9 cellular contexts compared by ENCODE assay signal in the genomic region with DNA sequence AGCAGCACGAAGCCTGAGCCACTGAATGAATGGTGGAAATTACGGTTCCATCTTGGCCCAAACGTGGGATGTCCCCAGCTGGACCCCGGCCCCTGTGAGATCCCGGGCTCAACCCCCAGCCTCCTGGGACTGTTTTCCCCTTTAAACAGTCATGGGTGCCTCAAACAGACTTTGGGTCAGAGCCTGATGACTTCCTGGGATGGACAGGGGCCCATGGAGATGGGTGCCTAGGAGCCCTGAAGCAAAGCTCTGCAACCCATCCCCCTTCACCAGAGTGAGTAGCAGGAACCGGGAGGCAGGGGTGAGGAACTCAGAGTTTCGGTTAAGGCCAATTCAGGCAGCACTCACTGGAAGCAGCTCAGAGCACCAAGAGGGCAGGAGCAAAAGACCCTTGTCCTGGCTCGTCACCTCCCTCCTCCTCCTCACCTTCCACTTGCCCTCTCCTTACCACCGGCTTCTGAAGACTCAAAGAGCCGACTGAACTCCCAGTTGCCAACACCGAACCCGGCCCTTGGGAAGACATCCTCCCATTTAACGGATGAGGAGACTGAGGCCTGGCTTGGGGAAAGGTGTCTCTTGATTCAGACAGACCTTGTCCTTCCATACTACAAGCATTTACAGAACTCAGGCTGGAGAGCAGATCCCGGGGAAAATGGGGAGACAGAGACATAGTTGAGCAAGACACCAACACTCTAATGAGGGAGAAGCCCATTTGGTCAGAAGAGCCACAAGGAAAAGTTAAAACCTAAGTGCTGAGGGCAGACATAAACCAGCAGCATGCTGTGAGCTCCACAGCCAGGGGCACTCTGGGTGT. TPM values are rescaled to one million over a fixed set of nuclear protein-coding genes. Genes with fewer than 3 reads are reported as not detected.
DNase-seq lines count a peak whose midpoint lies in the region; ATAC-seq and TF ChIP-seq lines count a peak whose summit lies in the region.
"Had no signal": no experiment of that assay in that cellular context is flagged by ENCODE, and none has a peak within 500 bp of the region (broad histone marks: within the 10 kb centered on the region; RNA-seq: fewer than 3 reads in every experiment).

No MANE protein-coding gene starts in this region.

- H3K4me1 ChIP-seq in left ventricle myocardium inferior, result peaks cover 78% of the 10 kb centered on the region
- peaks cover 47% of the 10 kb centered on the region for H3K4me1 ChIP-seq in mesodermal cell (ENCODE audit: control insufficient read depth, insufficient read depth, low read length, poor library complexity, severe bottlenecking)
- H3K4me1 ChIP-seq in upper lobe of left lung, result peaks cover 55 to 71% (median 61%) of the 10 kb centered on the region in 4 donors

- peak overlapping the region; percentile 77 for H3K4me3 ChIP-seq in left ventricle myocardium inferior
- H3K4me3 ChIP-seq in mesodermal cell (ENCODE audit: extremely low read depth, insufficient read depth, low read length, poor library complexity, severe bottlenecking), result peak overlapping the region; percentile 69
- H3K4me3 ChIP-seq in upper lobe of left lung, result peak overlapping the region in 3 of 4 donors; percentile 71 to 77 (median 75)

- no peaks in the 10 kb centered on the region for H3K27me3 Mint-ChIP-seq in MCF 10A (ENCODE audit: insufficient read depth, unreplicated experiment)

- no peak for TF ChIP-seq POLR2A in upper lobe of left lung (IDR thresholded peaks at IDR 0.05)

- no peaks in the 10 kb centered on the region for H3K9me3 Mint-ChIP-seq in MCF 10A (ENCODE audit: unreplicated experiment)

- CTCF ChIA-PET in MCF 10A (lab: Yijun Ruan, JAX), result interaction anchor here (0.5 to 2.4 kb wide), 8 partner anchors 8 to 662 kb away, joined by 3 to 13 read pairs (median 4); no protein-coding TSS in a partner anchor

- H3K9me3 ChIP-seq in left ventricle myocardium inferior (replicated peaks), result no peaks in the 10 kb centered on the region
- H3K9me3 ChIP-seq in mesodermal cell (ENCODE audit: control insufficient read depth, low read length), result no peaks in the 10 kb centered on the region
- H3K9me3 ChIP-seq in upper lobe of left lung, result no peaks in the 10 kb centered on the region

- H3K36me3 Mint-ChIP-seq in MCF 10A (ENCODE audit: insufficient read depth, unreplicated experiment), result peaks cover 15% of the 10 kb centered on the region

- H3K4me1 Mint-ChIP-seq in MCF 10A (ENCODE audit: insufficient read depth, unreplicated experiment), result peaks cover 54% of the 10 kb centered on the region

- H3K27me3 ChIP-seq in left ventricle myocardium inferior (ENCODE audit: low read depth), result no peaks in the 10 kb centered on the region
- no peaks in the 10 kb centered on the region for H3K27me3 ChIP-seq in upper lobe of left lung

- peak overlapping the region; percentile 76 for H3K4me3 Mint-ChIP-seq in MCF 10A (ENCODE audit: unreplicated experiment)

- POLR2A ChIA-PET in MCF 10A (lab: Yijun Ruan, JAX), result interaction anchor here (0.7 to 7.4 kb wide), 14 partner anchors 11 to 395 kb away, joined by 3 to 88 read pairs (median 6); a partner anchor contains a TSS

- TF ChIP-seq CTCF in left ventricle myocardium inferior (IDR thresholded peaks at IDR 0.05; ENCODE audit: borderline replicate concordance) (no peak), MCF 10A (IDR thresholded peaks at IDR 0.05; ENCODE audit: unreplicated experiment) (no peak), upper lobe of left lung (IDR thresholded peaks at IDR 0.05) (no peak)

- TF ChIP-seq EP300 in upper lobe of left lung (IDR thresholded peaks at IDR 0.05), result no peak

- DNase-seq in left ventricle myocardium inferior (no peak), Right ventricle myocardium inferior (ENCODE audit: missing footprints) (no peak), MCF 10A (ENCODE audit: unreplicated experiment) (no peak), upper lobe of left lung (no peak), NCI-H2081 treated with DMSO at 0.1 percent for 48 hours (lab: John Stamatoyannopoulos, UW) (no peak)

- no peak overlapping the region for H3K27ac Mint-ChIP-seq in MCF 10A (ENCODE audit: low read depth, unreplicated experiment)

- intact Hi-C loops in left ventricle myocardium inferior (cut with micrococcal nuclease), result no loop called here
- intact Hi-C loops in Right ventricle myocardium inferior (cut with DNase I), result loop anchor here (5.0 to 10.0 kb wide), 2 partner anchors 39 to 256 kb away; a partner anchor contains a TSS
- intact Hi-C loops in MCF 10A (cut with micrococcal nuclease), result loop anchor here (5.0 kb wide), 1 partner anchor 69 kb away; no protein-coding TSS in a partner anchor

- ATAC-seq in Right ventricle myocardium inferior (no peak), upper lobe of left lung (ENCODE audit: low FRiP score in 2 of 2) (no peak), GM21423 (IDR thresholded peaks at IDR 0.05; ENCODE audit: unreplicated experiment) (no peak), HG02623 (IDR thresholded peaks at IDR 0.05; ENCODE audit: unreplicated experiment) (no peak)

- BruUV-seq in MCF 10A (replicated peaks; lab: Mats Ljungman, UMichigan), result no TSS peak

- 94 to 96% methylated on average over 9 to 10 of the region's 14 CpGs for WGBS in mesodermal cell (ENCODE audit: insufficient coverage in 2 of 2), 2 experiments
- 75% methylated on average over 14 of the region's 14 CpGs for WGBS in upper lobe of left lung, 2 donors

- H3K36me3 ChIP-seq in left ventricle myocardium inferior (no peaks in the 10 kb centered on the region), mesodermal cell (ENCODE audit: control insufficient read depth, insufficient read depth, low read length) (peaks cover 38% of the 10 kb centered on the region), upper lobe of left lung (no peaks in the 10 kb centered on the region)

- peak overlapping the region; percentile 95 for H3K27ac ChIP-seq in left ventricle myocardium inferior (replicated peaks)
- no peak overlapping the region for H3K27ac ChIP-seq in mesodermal cell (ENCODE audit: low read depth, low read length, severe bottlenecking)
- peak overlapping the region; percentile 80 to 93 (median 88) for H3K27ac ChIP-seq in upper lobe of left lung

RNA-seq across cellular contexts. Expression of a gene that starts 14.9 kb away (rescaled TPM):
- not detected for total RNA-seq in left ventricle myocardium inferior
- not detected for total RNA-seq in Right ventricle myocardium inferior
- not detected in 2 replicates for total RNA-seq in MCF 10A (2022)
- not detected for polyA plus RNA-seq in mesodermal cell (2013, experiment 1 of 2)
- not detected for polyA plus RNA-seq in mesodermal cell (2013, experiment 2 of 2)
- 1 to 10 TPM in 1 of 6 donors, under 1 TPM in 2, not detected in 3; 0.31 to 1.3 (median 0.61) TPM for total RNA-seq in upper lobe of left lung
- total RNA-seq: Daoy had no signal
